ENCODE assay signal across 9 cellular contexts in genomic region chr3:116059421-116060096, GRCh38.
DNase-seq lines count a peak whose midpoint lies in the region; ATAC-seq lines count a peak whose summit lies in the region.
"Had no signal": no experiment of that assay in that cellular context is flagged by ENCODE, and none has a peak within 500 bp of the region (broad histone marks: within the 10 kb centered on the region; RNA-seq: fewer than 3 reads in every experiment).

No MANE protein-coding gene starts in this region.

- ATAC-seq in HG02759 (IDR thresholded peaks at IDR 0.05; ENCODE audit: unreplicated experiment), result no peak

- DNase-seq in COLO829 (ENCODE audit: low spot score) (peak; percentile 91), HS-5 (ENCODE audit: low read depth) (peak; percentile 81), amniotic stem cell (lab: John Stamatoyannopoulos, UW) (peak; percentile 3), kidney glomerular epithelial cell (lab: John Stamatoyannopoulos, UW) (peak; percentile 96), nucleus accumbens (lab: John Stamatoyannopoulos, UW) (no peak), ecto neural progenitor cell (ENCODE audit: low spot score) (no peak), germinal center (ENCODE audit: low spot score) (no peak)
- DNase-seq: activated CD8-positive, alpha-beta memory T cell treated with anti-CD3 and anti-CD28 coated beads, Interleukin-2, amount 50 U/mL, for 48 hours had no signal

Comparison
In these comparisons a context has a peak if more than half of its experiments do, and no peak if none do; other contexts are left out.
1. DNase-seq: peak in COLO829 (single experiment), HS-5 (single experiment), amniotic stem cell (single experiment) and kidney glomerular epithelial cell (single experiment); none in nucleus accumbens (0 of 56), ecto neural progenitor cell (single experiment) and germinal center (single experiment).